ENCODE assay signal across 29 cellular contexts in genomic region chr13:96680898-96681297, GRCh38.
DNase-seq lines count a peak whose midpoint lies in the region; ATAC-seq and TF ChIP-seq lines count a peak whose summit lies in the region.
"Had no signal": no experiment of that assay in that cellular context is flagged by ENCODE, and none has a peak within 500 bp of the region (broad histone marks: within the 10 kb centered on the region; RNA-seq: fewer than 3 reads in every experiment).

No MANE protein-coding gene starts in this region.

- no peaks in the 10 kb centered on the region for H3K4me1 Mint-ChIP-seq in activated CD8-positive, alpha-beta T cell treated with anti-CD3 and anti-CD28 coated beads, Interleukin-2, amount 10 ng/mL, durations not matched to agents 7 days and 5 days (ENCODE audit: low read depth)
- H3K4me1 Mint-ChIP-seq: B cell; CD14-positive monocyte; CD4-positive, alpha-beta memory T cell; CD4-positive, CD25-positive, alpha-beta regulatory T cell; CD8-positive, alpha-beta memory T cell had no signal

- no peaks in the 10 kb centered on the region for H3K27me3 Mint-ChIP-seq in activated CD8-positive, alpha-beta T cell treated with anti-CD3 and anti-CD28 coated beads, Interleukin-2, amount 10 ng/mL, durations not matched to agents 7 days and 5 days (ENCODE audit: low read depth)
- H3K27me3 Mint-ChIP-seq: B cell; CD4-positive, alpha-beta memory T cell; CD4-positive, alpha-beta T cell; CD4-positive, CD25-positive, alpha-beta regulatory T cell; CD8-positive, alpha-beta memory T cell had no signal

- no peak for DNase-seq in activated CD8-positive, alpha-beta T cell treated with anti-CD3 and anti-CD28 coated beads, Interleukin-2, amount 10 ng/mL, durations not matched to agents 7 days and 5 days
- DNase-seq: 8988T; ACHN; AML-193; BE2C; C1 segment of cervical spinal cord; Caco-2; Calu3; CD4-positive, alpha-beta memory T cell; CD4-positive, alpha-beta T cell; CD4-positive, CD25-positive, alpha-beta regulatory T cell; CD8-positive, alpha-beta memory T cell; CD8-positive, alpha-beta T cell; COR-L47; DMS 273 treated with DMSO at 0.1 percent for 48 hours; DMS153; DMS53; DMS79; DMS79 treated with DMSO at 0.1 percent for 48 hours; DND-41; EL had no signal

- H3K27ac ChIP-seq in HEK293 (ENCODE audit: extremely low read depth, low read depth, low read length): no peak overlapping the region
- H3K27ac ChIP-seq: 22Rv1; A549; BLaER1; BLaER1 treated with 17β-estradiol and CSF1 and Interleukin-3, amounts not matched to agents 10 nM and 100 nM; C4-2B had no signal

- no peak overlapping the region for H3K4me3 Mint-ChIP-seq in activated CD8-positive, alpha-beta T cell treated with anti-CD3 and anti-CD28 coated beads, Interleukin-2, amount 10 ng/mL, durations not matched to agents 7 days and 5 days
- H3K4me3 Mint-ChIP-seq: B cell; CD14-positive monocyte; CD4-positive, alpha-beta memory T cell; CD4-positive, alpha-beta T cell; CD4-positive, CD25-positive, alpha-beta regulatory T cell; CD8-positive, alpha-beta memory T cell; CD8-positive, alpha-beta T cell had no signal

- CTCF ChIA-PET in HEK293 (lab: Yijun Ruan, JAX): no interaction called here
- CTCF ChIA-PET in activated CD8-positive, alpha-beta T cell treated with anti-CD3 and anti-CD28 coated beads, Interleukin-2, amount 10 ng/mL, durations not matched to agents 7 days and 5 days (lab: Charles Lee): no interaction called here

- H3K4me1 ChIP-seq in HEK293 (ENCODE audit: control insufficient read depth, insufficient read depth, low read length): peaks cover 2% of the 10 kb centered on the region; the same call in 1 of the 2 replicates
- H3K4me1 ChIP-seq: A549; BE2C; BLaER1; BLaER1 treated with 17β-estradiol and CSF1 and Interleukin-3, amounts not matched to agents 10 nM and 100 nM had no signal

- H3K4me3 ChIP-seq in HEK293 (ENCODE audit: low read depth, low read length): no peak overlapping the region
- H3K4me3 ChIP-seq: A549; BLaER1; BLaER1 treated with 17β-estradiol and CSF1 and Interleukin-3, amounts not matched to agents 10 nM and 100 nM had no signal

- TF ChIP-seq CTCF in HEK293 (tag by site-specific recombination; IDR thresholded peaks at IDR 0.05): no peak

- no peaks in the 10 kb centered on the region for H3K9me3 ChIP-seq in HEK293 (ENCODE audit: control insufficient read depth, insufficient read depth, low read depth, low read length)
- H3K9me3 ChIP-seq: A549; BE2C; BLaER1; BLaER1 treated with 17β-estradiol and CSF1 and Interleukin-3, amounts not matched to agents 10 nM and 100 nM had no signal

- ATAC-seq in activated CD8-positive, alpha-beta T cell treated with anti-CD3 and anti-CD28 coated beads, Interleukin-2, amount 10 ng/mL, durations not matched to agents 7 days and 5 days: no peak
- ATAC-seq: A549; CD8-positive, alpha-beta T cell had no signal

- H3K27ac Mint-ChIP-seq in activated CD8-positive, alpha-beta T cell treated with anti-CD3 and anti-CD28 coated beads, Interleukin-2, amount 10 ng/mL, durations not matched to agents 7 days and 5 days: no peak overlapping the region
- H3K27ac Mint-ChIP-seq: B cell; CD14-positive monocyte; CD4-positive, alpha-beta memory T cell; CD4-positive, alpha-beta T cell; CD4-positive, CD25-positive, alpha-beta regulatory T cell; CD8-positive, alpha-beta memory T cell; CD8-positive, alpha-beta T cell had no signal

- no peaks in the 10 kb centered on the region for H3K36me3 Mint-ChIP-seq in activated CD8-positive, alpha-beta T cell treated with anti-CD3 and anti-CD28 coated beads, Interleukin-2, amount 10 ng/mL, durations not matched to agents 7 days and 5 days (ENCODE audit: low read depth)
- H3K36me3 Mint-ChIP-seq: CD14-positive monocyte; CD4-positive, alpha-beta memory T cell; CD4-positive, CD25-positive, alpha-beta regulatory T cell; CD8-positive, alpha-beta memory T cell; CD8-positive, alpha-beta T cell had no signal

- POLR2A ChIA-PET in HEK293 (lab: Yijun Ruan, JAX): no interaction called here
- POLR2A ChIA-PET in activated CD8-positive, alpha-beta T cell treated with anti-CD3 and anti-CD28 coated beads, Interleukin-2, amount 10 ng/mL, durations not matched to agents 7 days and 5 days (lab: Charles Lee): no interaction called here

- no peaks in the 10 kb centered on the region for H3K36me3 ChIP-seq in HEK293 (ENCODE audit: control insufficient read depth in 2 of 2, insufficient read depth in 1 of 2, low read length in 2 of 2)
- H3K36me3 ChIP-seq: BE2C; BLaER1; BLaER1 treated with 17β-estradiol and CSF1 and Interleukin-3, amounts not matched to agents 10 nM and 100 nM had no signal

- peaks cover 9% of the 10 kb centered on the region for H3K9me3 Mint-ChIP-seq in activated CD8-positive, alpha-beta T cell treated with anti-CD3 and anti-CD28 coated beads, Interleukin-2, amount 10 ng/mL, durations not matched to agents 7 days and 5 days (ENCODE audit: insufficient read depth)

TF ChIP-seq in HEK293, 187 proteins besides CTCF, POLR2A, EP300 and RAD21:
- TF ChIP-seq ZXDB (tag by site-specific recombination; IDR thresholded peaks at IDR 0.05) (no peak), ZNF677 (tag by site-specific recombination; IDR thresholded peaks at IDR 0.05) (peak; percentile 91)
